ENCODE assay signal across 14 cellular contexts in genomic region chr15:31125061-31125460, GRCh38.
"Had no signal": no experiment of that assay in that cellular context is flagged by ENCODE, and none has a peak within 500 bp of the region (broad histone marks: within the 10 kb centered on the region; RNA-seq: fewer than 3 reads in every experiment).

No MANE protein-coding gene starts in this region.

- ATAC-seq: effector memory CD8-positive, alpha-beta T cell; left ventricle myocardium superior; lower lobe of right lung; naive thymus-derived CD8-positive, alpha-beta T cell; stimulated activated effector memory CD8-positive, alpha-beta T cell treated with anti-CD3 and anti-CD28 coated beads, Interleukin-12 subunit alpha, Interleukin-12 subunit beta, amount 100 ng/mL, for 72 hours had no signal

- DNase-seq: effector memory CD8-positive, alpha-beta T cell; left ventricle myocardium superior; lower lobe of right lung; naive thymus-derived CD8-positive, alpha-beta T cell; nephron progenitor cell; nucleus accumbens; sigmoid colon; stimulated activated CD4-positive, alpha-beta T cell treated with anti-CD3 and anti-CD28 coated beads, Interleukin-2, amount 100 ng/mL, for 24 hours; stimulated activated CD4-positive, alpha-beta T cell treated with anti-CD3 and anti-CD28 coated beads, Interleukin-4, amount 100 ng/mL, for 24 hours; stimulated activated naive CD4-positive, alpha-beta T cell treated with Interleukin-2 at 50 U/mL for 16 hours; stomach; thyroid gland; trophoblast cell had no signal
